In the genomic region with DNA sequence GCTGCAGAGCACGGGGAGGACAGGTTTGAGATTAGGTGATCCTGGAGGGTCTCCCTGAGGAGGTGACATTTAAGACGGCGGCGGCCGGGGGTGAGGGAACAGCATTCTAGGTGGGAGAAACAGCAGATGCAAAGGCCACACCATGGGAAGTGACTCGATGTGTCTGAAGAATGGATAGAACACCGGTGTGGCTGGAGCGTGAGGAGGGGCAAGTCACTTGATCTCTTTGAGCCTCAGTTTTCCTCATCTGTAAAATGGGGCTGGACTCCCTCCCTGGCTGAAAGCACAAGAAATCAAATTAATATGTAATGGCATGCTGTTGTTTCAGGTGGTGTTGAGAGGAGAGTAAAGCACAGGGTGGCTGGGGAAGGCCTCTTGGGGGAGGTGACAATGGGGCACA, we compare ENCODE assay signal across 1 cellular context.
TF ChIP-seq lines count a peak whose summit lies in the region.

No MANE protein-coding gene starts in this region.

TF ChIP-seq in H1, 55 proteins besides CTCF, POLR2A, EP300 and RAD21:
- no peak for TF ChIP-seq EGR1 (IDR thresholded peaks at IDR 0.05; ENCODE audit: borderline replicate concordance, low read depth, low read length)
- no peak for TF ChIP-seq TBP (IDR thresholded peaks at IDR 0.05; ENCODE audit: low read depth, low read length)
- no peak for TF ChIP-seq SIRT6 (IDR thresholded peaks at IDR 0.05; ENCODE audit: low read length)
- no peak for TF ChIP-seq KDM4A (IDR thresholded peaks at IDR 0.05; ENCODE audit: low read depth, low read length, severe bottlenecking)
- no peak for TF ChIP-seq SIN3A (conservative IDR thresholded peaks at IDR 0.05 in 1 of 2, IDR thresholded peaks at IDR 0.05 in 1 of 2; ENCODE audit: low read depth in 1 of 2, low read length in 2 of 2)
- TF ChIP-seq CHD1 (IDR thresholded peaks at IDR 0.05; ENCODE audit: low read depth, low read length), result no peak
- TF ChIP-seq SP4 (IDR thresholded peaks at IDR 0.05; ENCODE audit: low read length), result no peak
- TF ChIP-seq CBX8 (IDR thresholded peaks at IDR 0.05; ENCODE audit: borderline replicate concordance, low read depth, low read length), result no peak
- TF ChIP-seq, protein P1, sequence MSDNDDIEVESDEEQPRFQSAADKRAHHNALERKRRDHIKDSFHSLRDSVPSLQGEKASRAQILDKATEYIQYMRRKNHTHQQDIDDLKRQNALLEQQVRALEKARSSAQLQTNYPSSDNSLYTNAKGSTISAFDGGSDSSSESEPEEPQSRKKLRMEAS (IDR thresholded peaks at IDR 0.05), result no peak
- no peak for TF ChIP-seq RBBP5 (IDR thresholded peaks at IDR 0.05; ENCODE audit: borderline replicate concordance, low read depth, low read length)
- no peak for TF ChIP-seq JUN (IDR thresholded peaks at IDR 0.05; ENCODE audit: low read depth, low read length)
- TF ChIP-seq BRCA1 (IDR thresholded peaks at IDR 0.05; ENCODE audit: low read depth, low read length), result no peak
- TF ChIP-seq CREB1 (IDR thresholded peaks at IDR 0.05), result no peak
- no peak for TF ChIP-seq RXRA (IDR thresholded peaks at IDR 0.05; ENCODE audit: insufficient read depth, low read depth, low read length)
- TF ChIP-seq BCL11A (IDR thresholded peaks at IDR 0.05; ENCODE audit: low read depth in 2 of 2, low read length in 2 of 2), result no peak
- no peak for TF ChIP-seq NANOG (IDR thresholded peaks at IDR 0.05; ENCODE audit: insufficient read depth, low read depth, low read length, poor library complexity, severe bottlenecking)
- TF ChIP-seq EZH2 (IDR thresholded peaks at IDR 0.05; ENCODE audit: low read depth, low read length, severe bottlenecking), result no peak
- TF ChIP-seq NRF1 (IDR thresholded peaks at IDR 0.05; ENCODE audit: low read depth, low read length), result no peak
- no peak for TF ChIP-seq HDAC6 (IDR thresholded peaks at IDR 0.05; ENCODE audit: low read depth, low read length)
- no peak for TF ChIP-seq FOSL1 (IDR thresholded peaks at IDR 0.05; ENCODE audit: insufficient read depth, low read depth, low read length)
